15 cellular contexts compared by ENCODE assay signal in genomic region chr10:124384591-124385190, GRCh38.
"Had no signal": no experiment of that assay in that cellular context is flagged by ENCODE, and none has a peak within 500 bp of the region (broad histone marks: within the 10 kb centered on the region; RNA-seq: fewer than 3 reads in every experiment).

No MANE protein-coding gene starts in this region.

- H3K4me3 ChIP-seq: gastrocnemius medialis, heart right ventricle, psoas muscle, testis, tibial nerve had no signal

- H3K9me3 Mint-ChIP-seq: natural killer cell treated with Interleukin-12 subunit alpha and Interleukin-12 subunit beta and Interleukin-15 and Interleukin-18, amount 100 ng/mL, for 72 hours; stimulated activated memory B cell treated with anti-CD40 and anti-IgM and Interleukin-4, amounts not matched to agents 10 μg/mL and 1 μg/mL and 100 μg/mL, for 72 hours; stimulated activated naive CD8-positive, alpha-beta T cell treated with anti-CD3 and anti-CD28 coated beads, Interleukin-15, Interleukin-2, amounts not matched to agents 100 ng/mL and 50 ng/mL, for 24 hours had no signal

- H3K27ac ChIP-seq: gastrocnemius medialis, heart right ventricle, psoas muscle, testis, tibial nerve had no signal

- H3K4me1 Mint-ChIP-seq: stimulated activated memory B cell treated with anti-CD40 and anti-IgM and Interleukin-4, amounts not matched to agents 10 μg/mL and 1 μg/mL and 100 μg/mL, for 72 hours had no signal

- DNase-seq: effector memory CD4-positive, alpha-beta T cell; gastrocnemius medialis; heart right ventricle; islet precursor cell; psoas muscle; retina; small intestine; stimulated activated CD4-positive, alpha-beta T cell treated with anti-CD3 and anti-CD28 coated beads, Interleukin-4, amount 100 ng/mL, for 1 hour; testis had no signal

- H3K36me3 ChIP-seq: gastrocnemius medialis, heart right ventricle, tibial nerve had no signal

- H3K36me3 Mint-ChIP-seq: natural killer cell treated with Interleukin-12 subunit alpha and Interleukin-12 subunit beta and Interleukin-15 and Interleukin-18, amount 100 ng/mL, for 72 hours had no signal

- H3K4me3 Mint-ChIP-seq: natural killer cell treated with Interleukin-12 subunit alpha and Interleukin-12 subunit beta and Interleukin-15 and Interleukin-18, amount 100 ng/mL, for 72 hours; stimulated activated memory B cell treated with anti-CD40 and anti-IgM and Interleukin-4, amounts not matched to agents 10 μg/mL and 1 μg/mL and 100 μg/mL, for 72 hours; stimulated activated naive CD8-positive, alpha-beta T cell treated with anti-CD3 and anti-CD28 coated beads, Interleukin-15, Interleukin-2, amounts not matched to agents 100 ng/mL and 50 ng/mL, for 24 hours had no signal

- H3K27me3 ChIP-seq: testis had no signal

- H3K9me3 ChIP-seq: gastrocnemius medialis, heart right ventricle, psoas muscle, testis, tibial nerve had no signal

- H3K27ac Mint-ChIP-seq: natural killer cell treated with Interleukin-12 subunit alpha and Interleukin-12 subunit beta and Interleukin-15 and Interleukin-18, amount 100 ng/mL, for 72 hours; stimulated activated memory B cell treated with anti-CD40 and anti-IgM and Interleukin-4, amounts not matched to agents 10 μg/mL and 1 μg/mL and 100 μg/mL, for 72 hours; stimulated activated naive CD8-positive, alpha-beta T cell treated with anti-CD3 and anti-CD28 coated beads, Interleukin-15, Interleukin-2, amounts not matched to agents 100 ng/mL and 50 ng/mL, for 24 hours had no signal

- ATAC-seq: esophagus mucosa; gastrocnemius medialis; heart right ventricle; left lobe of liver; natural killer cell treated with Interleukin-12 subunit alpha and Interleukin-12 subunit beta and Interleukin-15 and Interleukin-18, amount 100 ng/mL, for 72 hours; psoas muscle; stimulated activated memory B cell treated with anti-CD40 and anti-IgM and Interleukin-4, amounts not matched to agents 10 μg/mL and 1 μg/mL and 100 μg/mL, for 72 hours had no signal

- H3K4me1 ChIP-seq: psoas muscle had no signal
